ENCODE assay signal across 19 cellular contexts in the genomic region with DNA sequence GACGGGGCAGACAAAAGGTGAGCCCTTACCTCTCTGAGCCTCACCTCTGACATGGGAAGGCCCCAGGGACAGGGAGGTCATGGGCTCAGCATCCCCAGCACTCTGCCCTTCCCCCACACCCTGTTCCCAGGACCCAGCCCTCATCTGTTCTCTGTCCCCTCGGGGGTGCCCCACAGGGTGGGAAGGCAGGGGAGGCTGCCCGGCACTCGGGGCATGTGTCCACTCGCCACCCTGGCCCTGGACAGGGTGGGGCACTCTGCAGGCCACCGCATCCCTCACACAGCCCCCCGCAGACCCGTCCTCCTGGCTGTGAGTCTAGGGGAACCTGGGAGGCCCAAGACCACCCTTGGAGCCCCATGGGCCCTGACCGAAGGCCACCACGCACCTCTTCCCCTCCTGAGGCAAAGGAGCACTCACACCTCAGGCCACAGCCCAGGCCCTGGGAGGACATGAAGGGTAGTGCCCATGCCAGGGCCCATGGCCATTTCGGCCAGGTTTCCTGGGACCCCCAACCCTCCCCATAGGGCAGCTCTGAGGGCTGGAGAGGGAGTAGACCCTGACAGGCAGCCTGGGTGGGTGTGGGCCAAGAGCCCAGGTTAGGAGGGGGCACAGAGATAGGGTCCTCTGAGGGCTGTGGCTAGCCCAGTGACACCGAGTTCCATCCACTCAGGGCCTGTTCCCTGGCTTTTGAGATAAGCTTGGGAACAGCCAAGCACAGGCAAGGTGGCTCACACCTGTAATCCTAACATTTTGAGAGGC.
DNase-seq lines count a peak whose midpoint lies in the region; ATAC-seq and TF ChIP-seq lines count a peak whose summit lies in the region.
"Had no signal": no experiment of that assay in that cellular context is flagged by ENCODE, and none has a peak within 500 bp of the region (broad histone marks: within the 10 kb centered on the region; RNA-seq: fewer than 3 reads in every experiment).

No MANE protein-coding gene starts in this region.

- no peak overlapping the region for H3K4me3 Mint-ChIP-seq in mesothelial cell of epicardium
- H3K4me3 Mint-ChIP-seq in progenitor cell of endocrine pancreas (ENCODE audit: low read depth): no peak overlapping the region
- no peak overlapping the region for H3K4me3 Mint-ChIP-seq in activated T-cell treated with anti-CD3 and anti-CD28 coated beads, Interleukin-2, amount 50 U/mL, for 4 hours
- no peak overlapping the region for H3K4me3 Mint-ChIP-seq in chondrocyte (ENCODE audit: unreplicated experiment)
- H3K4me3 Mint-ChIP-seq: CD4-positive, alpha-beta T cell had no signal

- H3K9me3 Mint-ChIP-seq in mesothelial cell of epicardium (no peaks in the 10 kb centered on the region), progenitor cell of endocrine pancreas (ENCODE audit: low read depth) (no peaks in the 10 kb centered on the region), chondrocyte (ENCODE audit: low read depth) (no peaks in the 10 kb centered on the region)
- H3K9me3 Mint-ChIP-seq in activated T-cell treated with anti-CD3 and anti-CD28 coated beads, Interleukin-2, amount 50 U/mL, for 4 hours: no peaks in the 10 kb centered on the region
- H3K9me3 Mint-ChIP-seq: CD4-positive, alpha-beta T cell had no signal

- H3K4me1 ChIP-seq in Peyer's patch (peaks cover 0 to 3% (median 0%) of the 10 kb centered on the region in 4 donors), SJCRH30 (peaks cover 4% of the 10 kb centered on the region)
- H3K4me1 ChIP-seq: A549 had no signal

- H3K27me3 Mint-ChIP-seq in mesothelial cell of epicardium (ENCODE audit: low read depth): no peaks in the 10 kb centered on the region
- H3K27me3 Mint-ChIP-seq in progenitor cell of endocrine pancreas: peaks cover 2% of the 10 kb centered on the region
- peaks cover 3% of the 10 kb centered on the region for H3K27me3 Mint-ChIP-seq in activated T-cell treated with anti-CD3 and anti-CD28 coated beads, Interleukin-2, amount 50 U/mL, for 4 hours (ENCODE audit: low read depth)
- H3K27me3 Mint-ChIP-seq in chondrocyte (ENCODE audit: low read depth): no peaks in the 10 kb centered on the region

- H3K27me3 ChIP-seq in Peyer's patch (no peaks in the 10 kb centered on the region), SJCRH30 (no peaks in the 10 kb centered on the region)

- no peak for TF ChIP-seq CTCF in Peyer's patch (IDR thresholded peaks at IDR 0.05)
- no peak for TF ChIP-seq CTCF in mesothelial cell of epicardium (IDR thresholded peaks at IDR 0.05; ENCODE audit: unreplicated experiment)
- no peak for TF ChIP-seq CTCF in progenitor cell of endocrine pancreas (IDR thresholded peaks at IDR 0.05; ENCODE audit: unreplicated experiment)
- TF ChIP-seq CTCF in chondrocyte (IDR thresholded peaks at IDR 0.05): no peak

- no peak for TF ChIP-seq POLR2A in Peyer's patch (IDR thresholded peaks at IDR 0.05)

- H3K4me1 Mint-ChIP-seq in mesothelial cell of epicardium (peaks cover 49% of the 10 kb centered on the region), progenitor cell of endocrine pancreas (ENCODE audit: low read depth) (peaks cover 11% of the 10 kb centered on the region), chondrocyte (ENCODE audit: low read depth) (peaks cover 4% of the 10 kb centered on the region)
- H3K4me1 Mint-ChIP-seq in activated T-cell treated with anti-CD3 and anti-CD28 coated beads, Interleukin-2, amount 50 U/mL, for 4 hours (ENCODE audit: low read depth): no peaks in the 10 kb centered on the region

- H3K36me3 Mint-ChIP-seq in mesothelial cell of epicardium: peaks cover 12% of the 10 kb centered on the region
- peaks cover 3% of the 10 kb centered on the region for H3K36me3 Mint-ChIP-seq in progenitor cell of endocrine pancreas (ENCODE audit: insufficient read depth)
- H3K36me3 Mint-ChIP-seq in activated T-cell treated with anti-CD3 and anti-CD28 coated beads, Interleukin-2, amount 50 U/mL, for 4 hours (ENCODE audit: insufficient read depth): no peaks in the 10 kb centered on the region
- no peaks in the 10 kb centered on the region for H3K36me3 Mint-ChIP-seq in chondrocyte (ENCODE audit: low read depth)

- H3K36me3 ChIP-seq in Peyer's patch (no peaks in the 10 kb centered on the region), SJCRH30 (no peaks in the 10 kb centered on the region)
- H3K36me3 ChIP-seq: BLaER1 treated with 17β-estradiol and CSF1 and Interleukin-3, amounts not matched to agents 10 nM and 100 nM had no signal

- H3K9me3 ChIP-seq in Peyer's patch (no peaks in the 10 kb centered on the region), SJCRH30 (replicated peaks) (no peaks in the 10 kb centered on the region)
- H3K9me3 ChIP-seq: A549; BLaER1 treated with 17β-estradiol and CSF1 and Interleukin-3, amounts not matched to agents 10 nM and 100 nM had no signal

- no peak for ATAC-seq in SK-N-SH treated with all-trans-retinoic acid at 6 μM for 48 hours
- ATAC-seq in activated T-cell treated with anti-CD3 and anti-CD28 coated beads, Interleukin-2, amount 50 U/mL, for 4 hours: no peak

- H3K27ac ChIP-seq in Peyer's patch (no peak overlapping the region), SJCRH30 (no peak overlapping the region)
- H3K27ac ChIP-seq: A549; BLaER1 treated with 17β-estradiol and CSF1 and Interleukin-3, amounts not matched to agents 10 nM and 100 nM had no signal

- DNase-seq in D341Med (ENCODE audit: low spot score): peak; percentile 29
- peak in 2 of 3 donors; percentile 43 to 47 for DNase-seq in Peyer's patch
- DNase-seq in mesothelial cell of epicardium (ENCODE audit: low spot score in 2 of 2, unreplicated experiment in 2 of 2): no peak
- no peak for DNase-seq in progenitor cell of endocrine pancreas (ENCODE audit: low spot score, unreplicated experiment)
- DNase-seq in SJCRH30: no peak
- DNase-seq in activated T-cell treated with anti-CD3 and anti-CD28 coated beads, Interleukin-2, amount 50 U/mL, for 4 hours: no peak
- DNase-seq in chondrocyte (ENCODE audit: low spot score): no peak
- DNase-seq: AML-193; CD4-positive, alpha-beta T cell; COR-L47; NCI-H1048; NCI-H1417; NCI-H1694; NCI-H2029 treated with DMSO at 0.1 percent for 48 hours; NCI-H526 treated with DMSO at 0.1 percent for 48 hours; Right ventricle myocardium superior had no signal

- H3K4me3 ChIP-seq in Peyer's patch: no peak overlapping the region
- no peak overlapping the region for H3K4me3 ChIP-seq in SJCRH30
- H3K4me3 ChIP-seq: A549; BLaER1 treated with 17β-estradiol and CSF1 and Interleukin-3, amounts not matched to agents 10 nM and 100 nM had no signal

- H3K27ac Mint-ChIP-seq in mesothelial cell of epicardium: peak overlapping the region; percentile 94
- peak overlapping the region; percentile 56 for H3K27ac Mint-ChIP-seq in progenitor cell of endocrine pancreas
- H3K27ac Mint-ChIP-seq in chondrocyte (ENCODE audit: unreplicated experiment): no peak overlapping the region
- H3K27ac Mint-ChIP-seq: CD4-positive, alpha-beta T cell had no signal

TF ChIP-seq in SK-N-SH treated with all-trans-retinoic acid at 6 μM for 48 hours, 23 proteins besides CTCF, POLR2A, EP300 and RAD21:
- TF ChIP-seq ZNF70 (CRISPR knock-in tag; IDR thresholded peaks at IDR 0.05): no peak
- TF ChIP-seq, protein P1, sequence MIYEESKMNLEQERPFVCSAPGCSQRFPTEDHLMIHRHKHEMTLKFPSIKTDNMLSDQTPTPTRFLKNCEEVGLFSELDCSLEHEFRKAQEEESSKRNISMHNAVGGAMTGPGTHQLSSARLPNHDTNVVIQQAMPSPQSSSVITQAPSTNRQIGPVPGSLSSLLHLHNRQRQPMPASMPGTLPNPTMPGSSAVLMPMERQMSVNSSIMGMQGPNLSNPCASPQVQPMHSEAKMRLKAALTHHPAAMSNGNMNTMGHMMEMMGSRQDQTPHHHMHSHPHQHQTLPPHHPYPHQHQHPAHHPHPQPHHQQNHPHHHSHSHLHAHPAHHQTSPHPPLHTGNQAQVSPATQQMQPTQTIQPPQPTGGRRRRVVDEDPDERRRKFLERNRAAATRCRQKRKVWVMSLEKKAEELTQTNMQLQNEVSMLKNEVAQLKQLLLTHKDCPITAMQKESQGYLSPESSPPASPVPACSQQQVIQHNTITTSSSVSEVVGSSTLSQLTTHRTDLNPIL (CRISPR knock-in tag; IDR thresholded peaks at IDR 0.05; ENCODE audit: low read depth): no peak
- no peak for TF ChIP-seq OSR1 (CRISPR knock-in tag; IDR thresholded peaks at IDR 0.05)
- TF ChIP-seq CSDC2 (CRISPR knock-in tag; IDR thresholded peaks at IDR 0.05): no peak

Comparison
In these comparisons a context has a peak if more than half of its experiments do, and no peak if none do; other contexts are left out.
1. DNase-seq: peak in D341Med (single experiment) and Peyer's patch (2 of 3); none in mesothelial cell of epicardium (0 of 2), progenitor cell of endocrine pancreas (single experiment), SJCRH30 (0 of 2), activated T-cell treated with anti-CD3 and anti-CD28 coated beads, Interleukin-2, amount 50 U/mL, for 4 hours (single experiment) and chondrocyte (single experiment).